Comparison of ENCODE assay signal across 8 cellular contexts in genomic region chr19:571127-571974, GRCh38. TPM values are rescaled to one million over a fixed set of nuclear protein-coding genes. Genes with fewer than 3 reads are reported as not detected.
DNase-seq lines count a peak whose midpoint lies in the region; ATAC-seq and TF ChIP-seq lines count a peak whose summit lies in the region.

No MANE protein-coding gene starts in this region.

- no peaks in the 10 kb centered on the region for H3K9me3 ChIP-seq in breast epithelium

- H3K27ac ChIP-seq in breast epithelium = peak overlapping the region; percentile 85 to 87

- peaks cover 11 to 22% of the 10 kb centered on the region in 2 donors for H3K4me1 ChIP-seq in breast epithelium

- TF ChIP-seq CTCF in GM12865 (IDR thresholded peaks at IDR 0.05; ENCODE audit: insufficient read depth, low read depth, low read length, missing control alignments) = no peak
- no peak for TF ChIP-seq CTCF in breast epithelium (IDR thresholded peaks at IDR 0.05)

- H3K4me3 ChIP-seq in GM12865 (ENCODE audit: low read depth, low read length) = peak overlapping the region; percentile 76
- peak overlapping the region; percentile 76 to 99 (median 92) for H3K4me3 ChIP-seq in breast epithelium

- DNase-seq in GM12865 (ENCODE audit: low read depth) (peak; percentile 79), M059J (ENCODE audit: low read depth) (peak; percentile 73), SK-N-DZ (ENCODE audit: low spot score) (peak; percentile 82), breast epithelium (ENCODE audit: low spot score in 2 of 2) (peak; percentile 67 to 76), left colon (peak; percentile 66 to 75)
- DNase-seq in stimulated activated CD8-positive, alpha-beta memory T cell treated with anti-CD3 and anti-CD28 coated beads, Interleukin-7, amount 100 ng/mL, for 24 hours (ENCODE audit: low read depth) = peak; percentile 30

- intact Hi-C loops in breast epithelium (cut with DNase I; ENCODE audit: low total_unique reads) (no loop called here), left colon (cut with DNase I, micrococcal nuclease) (no loop called here)

- H3K36me3 ChIP-seq in breast epithelium = no peaks in the 10 kb centered on the region

- H3K27me3 ChIP-seq in breast epithelium = no peaks in the 10 kb centered on the region

- TF ChIP-seq POLR2A in breast epithelium (IDR thresholded peaks at IDR 0.05) = no peak

- ATAC-seq in left colon (peak; percentile 37), GM19395 (IDR thresholded peaks at IDR 0.05; ENCODE audit: unreplicated experiment) (no peak), GM19324 (IDR thresholded peaks at IDR 0.05; ENCODE audit: low FRiP score, unreplicated experiment) (no peak)

RNA-seq across cellular contexts. Expression of gene BSG, which starts 1.0 kb away (rescaled TPM):
- total RNA-seq in M059J (2014; rRNA removed; shearing (Covaris generic)) = 961 and 1,106 TPM in 2 replicates
- polyA plus RNA-seq in SK-N-DZ (2014; cell fraction: cytosol; rRNA removed) = 842 and 849 TPM in 2 replicates
- 345 and 387 TPM in 2 replicates for polyA plus RNA-seq in SK-N-DZ (2014; cell fraction: nucleus; rRNA removed)
- total RNA-seq in breast epithelium (100 to 1,000 TPM; 270 to 515 (median 282) TPM), left colon (1,000 to 10,000 TPM in 1 of 2 donors, 100 to 1,000 TPM in 1; 751 to 1,370 TPM)

RNA-seq across cellular contexts. Expression of gene HCN2, which starts 18.3 kb away (rescaled TPM):
- total RNA-seq in M059J (2014; rRNA removed; shearing (Covaris generic)) = 0.42 and 1.4 TPM in 2 replicates
- 2.9 and 3.2 TPM in 2 replicates for polyA plus RNA-seq in SK-N-DZ (2014; cell fraction: cytosol; rRNA removed)
- 3.0 and 5.0 TPM in 2 replicates for polyA plus RNA-seq in SK-N-DZ (2014; cell fraction: nucleus; rRNA removed)
- total RNA-seq in breast epithelium (under 1 TPM in 2 of 3 donors, not detected in 1; under 0.01 to 0.44 TPM), left colon (under 1 TPM; 0.15 to 0.39 TPM)

RNA-seq across cellular contexts. Expression of gene GZMM, which starts 27.5 kb away (rescaled TPM):
- 0.84 and 1.6 TPM in 2 replicates for total RNA-seq in M059J (2014; rRNA removed; shearing (Covaris generic))
- not detected in 2 replicates for polyA plus RNA-seq in SK-N-DZ (2014; cell fraction: cytosol; rRNA removed)
- 0.89 TPM in 1 of 2 replicates, not detected in the other for polyA plus RNA-seq in SK-N-DZ (2014; cell fraction: nucleus; rRNA removed)
- total RNA-seq in breast epithelium (1 to 10 TPM in 1 of 3 donors, under 1 TPM in 1, not detected in 1; 0.33 to 1.1 TPM), left colon (under 1 TPM in 1 of 2 donors, not detected in 1; 0.67 TPM)

RNA-seq across cellular contexts. Expression of gene CDC34, which starts 39.8 kb away (rescaled TPM):
- total RNA-seq in M059J (2014; rRNA removed; shearing (Covaris generic)) = 50.6 and 57.4 TPM in 2 replicates
- polyA plus RNA-seq in SK-N-DZ (2014; cell fraction: cytosol; rRNA removed) = 139 and 213 TPM in 2 replicates
- 181 and 217 TPM in 2 replicates for polyA plus RNA-seq in SK-N-DZ (2014; cell fraction: nucleus; rRNA removed)
- 10 to 100 TPM; 44.6 to 69.5 (median 49.3) TPM for total RNA-seq in breast epithelium
- 10 to 100 TPM; 62.4 to 67.6 TPM for total RNA-seq in left colon

Comparison
In these comparisons a context has a peak if more than half of its experiments do, and no peak if none do; other contexts are left out.
1. DNase-seq: peak in every context shown above with its lines; median percentile 82 in SK-N-DZ; 79 in GM12865; 73 in M059J; 72 in breast epithelium; 70 in left colon; 30 in stimulated activated CD8-positive, alpha-beta memory T cell treated with anti-CD3 and anti-CD28 coated beads, Interleukin-7, amount 100 ng/mL, for 24 hours.